ENCODE assay signal across 1 cellular context in the genomic region with DNA sequence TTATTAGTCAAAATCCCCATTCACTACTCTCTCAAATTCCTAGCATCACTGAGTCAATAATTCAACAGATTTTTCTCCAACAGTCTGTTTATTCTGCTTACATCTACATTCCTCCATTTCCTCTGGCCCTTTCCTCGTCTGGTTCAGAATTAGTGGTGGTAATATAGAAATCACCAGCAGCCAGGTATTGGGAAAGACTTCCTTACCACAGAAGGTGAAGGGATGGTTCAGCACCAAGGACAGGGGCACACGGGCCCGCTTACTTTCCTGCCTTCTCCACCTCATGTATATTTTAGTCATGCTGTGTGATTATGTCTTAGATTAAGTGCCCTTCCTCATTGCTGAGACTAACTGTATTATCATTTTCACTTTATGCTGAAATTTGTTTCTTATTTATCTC.
TF ChIP-seq lines count a peak whose summit lies in the region.

No MANE protein-coding gene starts in this region.

TF ChIP-seq in HepG2, 621 proteins besides CTCF, POLR2A, EP300 and RAD21 (continued from another document):
- TF ChIP-seq, protein P1, sequence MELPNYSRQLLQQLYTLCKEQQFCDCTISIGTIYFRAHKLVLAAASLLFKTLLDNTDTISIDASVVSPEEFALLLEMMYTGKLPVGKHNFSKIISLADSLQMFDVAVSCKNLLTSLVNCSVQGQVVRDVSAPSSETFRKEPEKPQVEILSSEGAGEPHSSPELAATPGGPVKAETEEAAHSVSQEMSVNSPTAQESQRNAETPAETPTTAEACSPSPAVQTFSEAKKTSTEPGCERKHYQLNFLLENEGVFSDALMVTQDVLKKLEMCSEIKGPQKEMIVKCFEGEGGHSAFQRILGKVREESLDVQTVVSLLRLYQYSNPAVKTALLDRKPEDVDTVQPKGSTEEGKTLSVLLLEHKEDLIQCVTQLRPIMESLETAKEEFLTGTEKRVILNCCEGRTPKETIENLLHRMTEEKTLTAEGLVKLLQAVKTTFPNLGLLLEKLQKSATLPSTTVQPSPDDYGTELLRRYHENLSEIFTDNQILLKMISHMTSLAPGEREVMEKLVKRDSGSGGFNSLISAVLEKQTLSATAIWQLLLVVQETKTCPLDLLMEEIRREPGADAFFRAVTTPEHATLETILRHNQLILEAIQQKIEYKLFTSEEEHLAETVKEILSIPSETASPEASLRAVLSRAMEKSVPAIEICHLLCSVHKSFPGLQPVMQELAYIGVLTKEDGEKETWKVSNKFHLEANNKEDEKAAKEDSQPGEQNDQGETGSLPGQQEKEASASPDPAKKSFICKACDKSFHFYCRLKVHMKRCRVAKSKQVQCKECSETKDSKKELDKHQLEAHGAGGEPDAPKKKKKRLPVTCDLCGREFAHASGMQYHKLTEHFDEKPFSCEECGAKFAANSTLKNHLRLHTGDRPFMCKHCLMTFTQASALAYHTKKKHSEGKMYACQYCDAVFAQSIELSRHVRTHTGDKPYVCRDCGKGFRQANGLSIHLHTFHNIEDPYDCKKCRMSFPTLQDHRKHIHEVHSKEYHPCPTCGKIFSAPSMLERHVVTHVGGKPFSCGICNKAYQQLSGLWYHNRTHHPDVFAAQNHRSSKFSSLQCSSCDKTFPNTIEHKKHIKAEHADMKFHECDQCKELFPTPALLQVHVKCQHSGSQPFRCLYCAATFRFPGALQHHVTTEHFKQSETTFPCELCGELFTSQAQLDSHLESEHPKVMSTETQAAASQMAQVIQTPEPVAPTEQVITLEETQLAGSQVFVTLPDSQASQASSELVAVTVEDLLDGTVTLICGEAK (IDR thresholded peaks at IDR 0.05), result no peak
- TF ChIP-seq, protein P1 (CRISPR knock-in tag; IDR thresholded peaks at IDR 0.05), result no peak
- TF ChIP-seq GTF3A (CRISPR knock-in tag; conservative IDR thresholded peaks at IDR 0.05) (no peak), AHR (CRISPR knock-in tag; IDR thresholded peaks at IDR 0.05) (no peak), ZBTB38 (CRISPR knock-in tag; IDR thresholded peaks at IDR 0.05) (no peak), POGZ (CRISPR knock-in tag; IDR thresholded peaks at IDR 0.05) (no peak), ZNF407 (CRISPR knock-in tag; IDR thresholded peaks at IDR 0.05; ENCODE audit: not compliant biosample characterization) (no peak), ASH2L (IDR thresholded peaks at IDR 0.05; ENCODE audit: insufficient read length, low read depth, low read length) (no peak)
